ENCODE assay signal across 1 cellular context in the genomic region with DNA sequence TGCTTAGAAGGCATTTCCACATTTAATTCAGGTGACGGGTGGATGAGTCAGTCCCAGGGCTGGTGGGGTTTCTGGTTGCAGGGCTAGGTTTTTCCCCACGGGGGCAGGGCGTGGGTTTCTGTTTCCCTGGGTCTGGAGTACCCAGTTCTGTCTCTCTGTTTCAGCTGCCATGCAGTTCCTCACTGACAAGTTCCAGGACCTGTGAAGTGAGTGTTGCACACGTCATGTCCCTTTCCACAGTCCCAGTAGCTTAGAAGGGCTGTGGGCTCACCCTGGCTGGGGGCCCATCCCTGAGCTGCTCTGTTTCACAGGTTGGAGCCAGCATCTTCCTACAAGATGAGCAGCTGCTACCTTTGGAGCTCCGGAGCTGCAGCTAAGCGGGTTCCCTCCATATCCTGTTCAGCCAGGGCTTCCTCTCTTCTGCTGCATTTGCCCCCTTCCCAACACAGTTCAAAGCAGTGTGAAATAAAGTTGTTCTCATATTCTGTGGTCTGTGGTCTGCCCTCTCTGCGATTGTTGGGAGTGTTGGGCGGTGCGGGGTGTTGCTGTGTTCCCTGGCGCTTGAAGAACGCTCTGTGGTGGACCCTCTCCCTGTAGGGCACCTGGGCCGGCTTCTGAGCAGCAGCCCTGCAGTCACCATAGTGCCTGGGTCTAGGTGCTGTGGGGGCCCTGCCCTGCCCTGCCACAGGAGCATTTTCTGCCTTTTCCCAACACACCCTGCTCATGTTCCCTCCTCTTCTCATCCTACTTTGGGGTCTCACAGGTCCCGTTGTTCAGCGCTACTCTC.
TF ChIP-seq lines count a peak whose summit lies in the region.

No MANE protein-coding gene starts in this region.

TF ChIP-seq in SK-N-SH, 30 proteins besides CTCF, POLR2A, EP300 and RAD21 (continued from another document):
- TF ChIP-seq, protein P1, sequence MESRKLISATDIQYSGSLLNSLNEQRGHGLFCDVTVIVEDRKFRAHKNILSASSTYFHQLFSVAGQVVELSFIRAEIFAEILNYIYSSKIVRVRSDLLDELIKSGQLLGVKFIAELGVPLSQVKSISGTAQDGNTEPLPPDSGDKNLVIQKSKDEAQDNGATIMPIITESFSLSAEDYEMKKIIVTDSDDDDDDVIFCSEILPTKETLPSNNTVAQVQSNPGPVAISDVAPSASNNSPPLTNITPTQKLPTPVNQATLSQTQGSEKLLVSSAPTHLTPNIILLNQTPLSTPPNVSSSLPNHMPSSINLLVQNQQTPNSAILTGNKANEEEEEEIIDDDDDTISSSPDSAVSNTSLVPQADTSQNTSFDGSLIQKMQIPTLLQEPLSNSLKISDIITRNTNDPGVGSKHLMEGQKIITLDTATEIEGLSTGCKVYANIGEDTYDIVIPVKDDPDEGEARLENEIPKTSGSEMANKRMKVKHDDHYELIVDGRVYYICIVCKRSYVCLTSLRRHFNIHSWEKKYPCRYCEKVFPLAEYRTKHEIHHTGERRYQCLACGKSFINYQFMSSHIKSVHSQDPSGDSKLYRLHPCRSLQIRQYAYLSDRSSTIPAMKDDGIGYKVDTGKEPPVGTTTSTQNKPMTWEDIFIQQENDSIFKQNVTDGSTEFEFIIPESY (IDR thresholded peaks at IDR 0.05; ENCODE audit: borderline replicate concordance, low read depth), result no peak
- TF ChIP-seq EZH2phosphoT487 (IDR thresholded peaks at IDR 0.05; ENCODE audit: borderline replicate concordance, low read depth), result no peak
- TF ChIP-seq FOXM1 (IDR thresholded peaks at IDR 0.05; ENCODE audit: low read depth), result no peak
- no peak for TF ChIP-seq CHD2 (IDR thresholded peaks at IDR 0.05; ENCODE audit: low read length, partially characterized antibody)
- TF ChIP-seq GATA2 (CRISPR knock-in tag; IDR thresholded peaks at IDR 0.05), result no peak
- TF ChIP-seq, protein P2, sequence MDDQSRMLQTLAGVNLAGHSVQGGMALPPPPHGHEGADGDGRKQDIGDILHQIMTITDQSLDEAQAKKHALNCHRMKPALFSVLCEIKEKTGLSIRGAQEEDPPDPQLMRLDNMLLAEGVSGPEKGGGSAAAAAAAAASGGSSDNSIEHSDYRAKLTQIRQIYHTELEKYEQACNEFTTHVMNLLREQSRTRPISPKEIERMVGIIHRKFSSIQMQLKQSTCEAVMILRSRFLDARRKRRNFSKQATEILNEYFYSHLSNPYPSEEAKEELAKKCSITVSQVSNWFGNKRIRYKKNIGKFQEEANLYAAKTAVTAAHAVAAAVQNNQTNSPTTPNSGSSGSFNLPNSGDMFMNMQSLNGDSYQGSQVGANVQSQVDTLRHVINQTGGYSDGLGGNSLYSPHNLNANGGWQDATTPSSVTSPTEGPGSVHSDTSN (IDR thresholded peaks at IDR 0.05), result no peak
- no peak for TF ChIP-seq MEF2A (IDR thresholded peaks at IDR 0.05; ENCODE audit: borderline replicate concordance, low read depth)
- no peak for TF ChIP-seq POLR2AphosphoS5 (IDR thresholded peaks at IDR 0.05; ENCODE audit: low read depth, low read length)
- TF ChIP-seq, protein P3, sequence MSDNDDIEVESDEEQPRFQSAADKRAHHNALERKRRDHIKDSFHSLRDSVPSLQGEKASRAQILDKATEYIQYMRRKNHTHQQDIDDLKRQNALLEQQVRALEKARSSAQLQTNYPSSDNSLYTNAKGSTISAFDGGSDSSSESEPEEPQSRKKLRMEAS (IDR thresholded peaks at IDR 0.05; ENCODE audit: low read depth), result no peak
- TF ChIP-seq, protein P4, sequence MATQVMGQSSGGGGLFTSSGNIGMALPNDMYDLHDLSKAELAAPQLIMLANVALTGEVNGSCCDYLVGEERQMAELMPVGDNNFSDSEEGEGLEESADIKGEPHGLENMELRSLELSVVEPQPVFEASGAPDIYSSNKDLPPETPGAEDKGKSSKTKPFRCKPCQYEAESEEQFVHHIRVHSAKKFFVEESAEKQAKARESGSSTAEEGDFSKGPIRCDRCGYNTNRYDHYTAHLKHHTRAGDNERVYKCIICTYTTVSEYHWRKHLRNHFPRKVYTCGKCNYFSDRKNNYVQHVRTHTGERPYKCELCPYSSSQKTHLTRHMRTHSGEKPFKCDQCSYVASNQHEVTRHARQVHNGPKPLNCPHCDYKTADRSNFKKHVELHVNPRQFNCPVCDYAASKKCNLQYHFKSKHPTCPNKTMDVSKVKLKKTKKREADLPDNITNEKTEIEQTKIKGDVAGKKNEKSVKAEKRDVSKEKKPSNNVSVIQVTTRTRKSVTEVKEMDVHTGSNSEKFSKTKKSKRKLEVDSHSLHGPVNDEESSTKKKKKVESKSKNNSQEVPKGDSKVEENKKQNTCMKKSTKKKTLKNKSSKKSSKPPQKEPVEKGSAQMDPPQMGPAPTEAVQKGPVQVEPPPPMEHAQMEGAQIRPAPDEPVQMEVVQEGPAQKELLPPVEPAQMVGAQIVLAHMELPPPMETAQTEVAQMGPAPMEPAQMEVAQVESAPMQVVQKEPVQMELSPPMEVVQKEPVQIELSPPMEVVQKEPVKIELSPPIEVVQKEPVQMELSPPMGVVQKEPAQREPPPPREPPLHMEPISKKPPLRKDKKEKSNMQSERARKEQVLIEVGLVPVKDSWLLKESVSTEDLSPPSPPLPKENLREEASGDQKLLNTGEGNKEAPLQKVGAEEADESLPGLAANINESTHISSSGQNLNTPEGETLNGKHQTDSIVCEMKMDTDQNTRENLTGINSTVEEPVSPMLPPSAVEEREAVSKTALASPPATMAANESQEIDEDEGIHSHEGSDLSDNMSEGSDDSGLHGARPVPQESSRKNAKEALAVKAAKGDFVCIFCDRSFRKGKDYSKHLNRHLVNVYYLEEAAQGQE (IDR thresholded peaks at IDR 0.05; ENCODE audit: low read depth, low read length), result no peak
